ENCODE assay signal across 1 cellular context in the genomic region with DNA sequence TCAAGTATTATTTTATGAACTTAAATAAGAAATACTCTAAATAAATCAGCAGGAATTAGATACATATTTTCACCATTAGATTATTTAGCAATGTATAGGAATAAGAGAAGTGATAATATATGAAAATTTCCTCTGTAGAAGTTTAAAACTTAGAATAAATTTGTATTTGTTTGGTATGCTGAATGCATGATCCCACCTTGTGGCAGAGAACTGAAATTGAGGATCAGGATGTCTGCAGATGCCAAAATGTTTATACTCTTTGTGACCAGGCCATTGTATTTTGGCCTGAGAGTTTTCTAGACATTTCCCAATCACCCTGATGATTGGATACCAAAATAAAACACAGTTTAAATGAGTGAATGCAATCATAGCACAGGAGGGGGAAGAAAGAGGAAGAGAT.
TF ChIP-seq lines count a peak whose summit lies in the region.

No MANE protein-coding gene starts in this region.

TF ChIP-seq in A549, 52 proteins besides CTCF, POLR2A, EP300 and RAD21 (continued from another document):
- TF ChIP-seq, protein P1, sequence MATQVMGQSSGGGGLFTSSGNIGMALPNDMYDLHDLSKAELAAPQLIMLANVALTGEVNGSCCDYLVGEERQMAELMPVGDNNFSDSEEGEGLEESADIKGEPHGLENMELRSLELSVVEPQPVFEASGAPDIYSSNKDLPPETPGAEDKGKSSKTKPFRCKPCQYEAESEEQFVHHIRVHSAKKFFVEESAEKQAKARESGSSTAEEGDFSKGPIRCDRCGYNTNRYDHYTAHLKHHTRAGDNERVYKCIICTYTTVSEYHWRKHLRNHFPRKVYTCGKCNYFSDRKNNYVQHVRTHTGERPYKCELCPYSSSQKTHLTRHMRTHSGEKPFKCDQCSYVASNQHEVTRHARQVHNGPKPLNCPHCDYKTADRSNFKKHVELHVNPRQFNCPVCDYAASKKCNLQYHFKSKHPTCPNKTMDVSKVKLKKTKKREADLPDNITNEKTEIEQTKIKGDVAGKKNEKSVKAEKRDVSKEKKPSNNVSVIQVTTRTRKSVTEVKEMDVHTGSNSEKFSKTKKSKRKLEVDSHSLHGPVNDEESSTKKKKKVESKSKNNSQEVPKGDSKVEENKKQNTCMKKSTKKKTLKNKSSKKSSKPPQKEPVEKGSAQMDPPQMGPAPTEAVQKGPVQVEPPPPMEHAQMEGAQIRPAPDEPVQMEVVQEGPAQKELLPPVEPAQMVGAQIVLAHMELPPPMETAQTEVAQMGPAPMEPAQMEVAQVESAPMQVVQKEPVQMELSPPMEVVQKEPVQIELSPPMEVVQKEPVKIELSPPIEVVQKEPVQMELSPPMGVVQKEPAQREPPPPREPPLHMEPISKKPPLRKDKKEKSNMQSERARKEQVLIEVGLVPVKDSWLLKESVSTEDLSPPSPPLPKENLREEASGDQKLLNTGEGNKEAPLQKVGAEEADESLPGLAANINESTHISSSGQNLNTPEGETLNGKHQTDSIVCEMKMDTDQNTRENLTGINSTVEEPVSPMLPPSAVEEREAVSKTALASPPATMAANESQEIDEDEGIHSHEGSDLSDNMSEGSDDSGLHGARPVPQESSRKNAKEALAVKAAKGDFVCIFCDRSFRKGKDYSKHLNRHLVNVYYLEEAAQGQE (IDR thresholded peaks at IDR 0.05) = no peak
